Comparison of ENCODE assay signal across 18 cellular contexts in genomic region chr21:8991968-8992621, GRCh38.
DNase-seq lines count a peak whose midpoint lies in the region; ATAC-seq and TF ChIP-seq lines count a peak whose summit lies in the region.
"Had no signal": no experiment of that assay in that cellular context is flagged by ENCODE, and none has a peak within 500 bp of the region (broad histone marks: within the 10 kb centered on the region; RNA-seq: fewer than 3 reads in every experiment).

No MANE protein-coding gene starts in this region.

- no peak for TF ChIP-seq EP300 in suprapubic skin (IDR thresholded peaks at IDR 0.05)

- H3K27me3 Mint-ChIP-seq in endodermal cell (ENCODE audit: insufficient read depth): no peaks in the 10 kb centered on the region
- H3K27me3 Mint-ChIP-seq: activated naive CD8-positive, alpha-beta T cell treated with anti-CD3 and anti-CD28 coated beads, Interleukin-2, amount 10 ng/mL, durations not matched to agents 7 days and 5 days had no signal

- H3K27ac ChIP-seq in endodermal cell (ENCODE audit: low read depth, low read length) (no peak overlapping the region), lower lobe of right lung (no peak overlapping the region), suprapubic skin (no peak overlapping the region), RWPE1 (no peak overlapping the region)
- H3K27ac ChIP-seq: C4-2B, foreskin keratinocyte, GM23248, thoracic aorta had no signal

- H3K4me3 ChIP-seq in endodermal cell (ENCODE audit: low read length) (peak overlapping the region; percentile 20), lower lobe of right lung (no peak overlapping the region), suprapubic skin (no peak overlapping the region)
- H3K4me3 ChIP-seq: GM23248, thoracic aorta had no signal

- H3K27ac Mint-ChIP-seq in endodermal cell: no peak overlapping the region
- H3K27ac Mint-ChIP-seq: activated naive CD8-positive, alpha-beta T cell treated with anti-CD3 and anti-CD28 coated beads, Interleukin-2, amount 10 ng/mL, durations not matched to agents 7 days and 5 days; T-helper 2 cell treated with Interferon-gamma antibody and Interleukin-4, amounts not matched to agents 5 μg/mL and 100 μg/mL, for 36 hours had no signal

- peaks cover 83% of the 10 kb centered on the region for H3K9me3 Mint-ChIP-seq in endodermal cell

- CTCF ChIA-PET in RWPE1 (lab: Yijun Ruan, JAX): no interaction called here

- POLR2A ChIA-PET in RWPE1 (lab: Yijun Ruan, JAX; ENCODE audit: low non-redundant PET): no interaction called here

- peak; percentile 6 to 18 for ATAC-seq in lower lobe of right lung

- H3K9me3 ChIP-seq in endodermal cell (ENCODE audit: control insufficient read depth, low read length) (peaks cover 86% of the 10 kb centered on the region), lower lobe of right lung (no peaks in the 10 kb centered on the region), suprapubic skin (peaks cover 16% of the 10 kb centered on the region)
- H3K9me3 ChIP-seq: thoracic aorta had no signal

- no peak for TF ChIP-seq POLR2A in suprapubic skin (IDR thresholded peaks at IDR 0.05)

- H3K4me1 Mint-ChIP-seq in endodermal cell: no peaks in the 10 kb centered on the region
- H3K4me1 Mint-ChIP-seq: activated naive CD8-positive, alpha-beta T cell treated with anti-CD3 and anti-CD28 coated beads, Interleukin-2, amount 10 ng/mL, durations not matched to agents 7 days and 5 days had no signal

- intact Hi-C loops in lower lobe of right lung (cut with DNase I): no loop called here

- DNase-seq in GM13977 (ENCODE audit: low spot score): peak; percentile 40
- DNase-seq in NCI-H1694 treated with DMSO at 0.1 percent for 48 hours (lab: John Stamatoyannopoulos, UW): peak; percentile 82
- DNase-seq in endodermal cell: no peak
- no peak for DNase-seq in lower lobe of right lung
- no peak for DNase-seq in amniotic stem cell (lab: John Stamatoyannopoulos, UW)
- DNase-seq in suprapubic skin (ENCODE audit: low spot score in 2 of 2): no peak
- no peak for DNase-seq in nucleus accumbens (lab: John Stamatoyannopoulos, UW)
- DNase-seq in RWPE1 (ENCODE audit: low spot score): no peak
- DNase-seq: activated naive CD8-positive, alpha-beta T cell treated with anti-CD3 and anti-CD28 coated beads, Interleukin-2, amount 10 ng/mL, durations not matched to agents 7 days and 5 days; activated T-cell treated with anti-CD3 and anti-CD28 coated beads for 4 hours; central memory CD4-positive, alpha-beta T cell; foreskin keratinocyte; GM23248; NCI-H2029; NCI-H748 treated with DMSO at 0.1 percent for 48 hours had no signal

- in situ Hi-C loops in GM13977 (cut with MboI; ENCODE audit: low pct_unique_long_range_greater_than_20kb, low sequenced_read_pairs, unreplicated experiment): no loop called here

- H3K9ac ChIP-seq in endodermal cell (ENCODE audit: extremely low read depth, low read length, poor library complexity, severe bottlenecking): no peak overlapping the region
- H3K9ac ChIP-seq: GM23248 had no signal

- no peaks in the 10 kb centered on the region for H3K36me3 ChIP-seq in endodermal cell (ENCODE audit: control insufficient read depth, insufficient read depth, low read length)
- H3K36me3 ChIP-seq in lower lobe of right lung: no peaks in the 10 kb centered on the region
- no peaks in the 10 kb centered on the region for H3K36me3 ChIP-seq in suprapubic skin
- H3K36me3 ChIP-seq: thoracic aorta had no signal

- WGBS in endodermal cell (ENCODE audit: insufficient coverage in 1 of 2, insufficient read length in 1 of 2), 2 experiments: 41 to 50% methylated on average over 3 of the region's 3 CpGs
- 39% methylated on average over 3 of the region's 3 CpGs for WGBS in suprapubic skin

- H3K36me3 Mint-ChIP-seq in endodermal cell (ENCODE audit: low read depth): peaks cover 22% of the 10 kb centered on the region
- H3K36me3 Mint-ChIP-seq: activated naive CD8-positive, alpha-beta T cell treated with anti-CD3 and anti-CD28 coated beads, Interleukin-2, amount 10 ng/mL, durations not matched to agents 7 days and 5 days had no signal

- H3K4me3 Mint-ChIP-seq in endodermal cell: no peak overlapping the region
- H3K4me3 Mint-ChIP-seq: activated naive CD8-positive, alpha-beta T cell treated with anti-CD3 and anti-CD28 coated beads, Interleukin-2, amount 10 ng/mL, durations not matched to agents 7 days and 5 days; T-helper 2 cell treated with Interferon-gamma antibody and Interleukin-4, amounts not matched to agents 5 μg/mL and 100 μg/mL, for 36 hours had no signal

- H3K4me1 ChIP-seq in endodermal cell (ENCODE audit: control insufficient read depth, insufficient read depth, low read length): no peaks in the 10 kb centered on the region
- no peaks in the 10 kb centered on the region for H3K4me1 ChIP-seq in lower lobe of right lung
- no peaks in the 10 kb centered on the region for H3K4me1 ChIP-seq in suprapubic skin
- H3K4me1 ChIP-seq: foreskin keratinocyte had no signal

- no peaks in the 10 kb centered on the region for H3K27me3 ChIP-seq in endodermal cell (ENCODE audit: control insufficient read depth, insufficient read depth, low read length, poor library complexity, severe bottlenecking)
- peaks cover 49% of the 10 kb centered on the region for H3K27me3 ChIP-seq in lower lobe of right lung (ENCODE audit: low read depth)
- peaks cover 10% of the 10 kb centered on the region for H3K27me3 ChIP-seq in suprapubic skin
- H3K27me3 ChIP-seq: foreskin keratinocyte had no signal

- TF ChIP-seq CTCF in GM13977 (IDR thresholded peaks at IDR 0.05; ENCODE audit: extremely low read depth, insufficient read depth, missing control alignments) (no peak), endodermal cell (conservative IDR thresholded peaks at IDR 0.05) (no peak), lower lobe of right lung (IDR thresholded peaks at IDR 0.05) (no peak), suprapubic skin (IDR thresholded peaks at IDR 0.05) (no peak), RWPE1 (conservative IDR thresholded peaks at IDR 0.05; ENCODE audit: low read depth) (no peak)

Comparison
In these comparisons a context has a peak if more than half of its experiments do, and no peak if none do; other contexts are left out.
1. DNase-seq: peak in GM13977 (single experiment) and NCI-H1694 treated with DMSO at 0.1 percent for 48 hours (single experiment); none in endodermal cell (single experiment), lower lobe of right lung (single experiment), amniotic stem cell (single experiment), suprapubic skin (0 of 2), nucleus accumbens (0 of 56) and RWPE1 (single experiment).